ENCODE assay signal across 18 cellular contexts in genomic region chr16:57196753-57197152, GRCh38. TPM values are rescaled to one million over a fixed set of nuclear protein-coding genes. Genes with fewer than 3 reads are reported as not detected.
DNase-seq lines count a peak whose midpoint lies in the region; ATAC-seq, FAIRE-seq and TF ChIP-seq lines count a peak whose summit lies in the region.
"Had no signal": no experiment of that assay in that cellular context is flagged by ENCODE, and none has a peak within 500 bp of the region (broad histone marks: within the 10 kb centered on the region; RNA-seq: fewer than 3 reads in every experiment).

No MANE protein-coding gene starts in this region.

- H2AFZ ChIP-seq in ACC112 (ENCODE audit: low read length, unreplicated experiment) (no peak overlapping the region), SK-N-SH (ENCODE audit: low read depth) (no peak overlapping the region), keratinocyte (ENCODE audit: control insufficient read depth, low read length) (no peak overlapping the region)
- H2AFZ ChIP-seq: GM23338 had no signal

- H3K4me1 ChIP-seq in ACC112 (ENCODE audit: control insufficient read depth, insufficient read depth, low read length, unreplicated experiment) (peaks cover 52% of the 10 kb centered on the region), SK-N-SH (ENCODE audit: control insufficient read depth in 1 of 2, insufficient read depth in 2 of 2, low read depth in 1 of 2, low read length in 1 of 2) (peaks cover 19 to 34% of the 10 kb centered on the region in 2 experiments), keratinocyte (ENCODE audit: control insufficient read depth, extremely low read depth, insufficient read depth, low read length) (peaks cover 38% of the 10 kb centered on the region)

- H3K27ac ChIP-seq in ACC112 (ENCODE audit: low read depth, low read length) (peak overlapping the region; percentile 51), SK-N-SH (ENCODE audit: low read depth in 2 of 2, low read length in 1 of 2) (peak overlapping the region; percentile 91 to 98; a peak in 3 of 4 replicates), keratinocyte (ENCODE audit: control insufficient read depth, insufficient read depth, low read length) (peak overlapping the region; percentile 8)
- H3K27ac ChIP-seq: SJCRH30 had no signal

- FAIRE-seq in keratinocyte (lab: Jason Lieb, UNC) = no peak
- FAIRE-seq: A204.1 had no signal

- no peaks in the 10 kb centered on the region for H4K20me1 ChIP-seq in SK-N-SH (ENCODE audit: insufficient read depth)
- H4K20me1 ChIP-seq in keratinocyte (ENCODE audit: control insufficient read depth, extremely low read depth, insufficient read depth, low read length) = no peaks in the 10 kb centered on the region

- H3K79me2 ChIP-seq in ACC112 (ENCODE audit: control insufficient read depth, insufficient read depth, low read length, unreplicated experiment) (peaks cover 64% of the 10 kb centered on the region), SK-N-SH (ENCODE audit: insufficient read depth) (peaks cover 74% of the 10 kb centered on the region), keratinocyte (ENCODE audit: control insufficient read depth, insufficient read depth, low read length) (peaks cover 61% of the 10 kb centered on the region)

- peaks cover 24% of the 10 kb centered on the region for H3K4me1 Mint-ChIP-seq in progenitor cell of endocrine pancreas (ENCODE audit: low read depth)

- peak; percentile 19; the same call in 1 of the 2 replicates for TF ChIP-seq RAD21 in SK-N-SH (IDR thresholded peaks at IDR 0.05; ENCODE audit: low read length)

- ATAC-seq in HG03095 (IDR thresholded peaks at IDR 0.05; ENCODE audit: unreplicated experiment) = no peak
- no peak for ATAC-seq in activated naive CD4-positive, alpha-beta T cell treated with anti-CD3 and anti-CD28 coated beads, Interleukin-2, amount 50 U/mL, for 72 hours
- ATAC-seq: GM23338 had no signal

- H3K27me3 ChIP-seq in ACC112 (ENCODE audit: insufficient read depth, low read length) (no peaks in the 10 kb centered on the region), SK-N-SH (ENCODE audit: insufficient read depth) (no peaks in the 10 kb centered on the region), keratinocyte (ENCODE audit: control insufficient read depth, extremely low read depth, insufficient read depth, low read length) (no peaks in the 10 kb centered on the region)
- H3K27me3 ChIP-seq: MG63, SJCRH30 had no signal

- peaks cover 1% of the 10 kb centered on the region for H3K36me3 Mint-ChIP-seq in progenitor cell of endocrine pancreas (ENCODE audit: insufficient read depth)
- no peaks in the 10 kb centered on the region for H3K36me3 Mint-ChIP-seq in activated naive CD4-positive, alpha-beta T cell treated with anti-CD3 and anti-CD28 coated beads, Interleukin-2, amount 50 U/mL, for 72 hours

- dilution Hi-C loops in keratinocyte (cut with MboI; ENCODE audit: extremely low pct_ligation_motif_present, low sequenced_read_pairs) = no loop called here

- 0 out of 2 replicates have a peak overlapping the region, but pooled peaks have one; percentile 8 for H3K4me2 ChIP-seq in SK-N-SH
- H3K4me2 ChIP-seq in keratinocyte (ENCODE audit: control insufficient read depth, extremely low read depth, insufficient read depth, low read depth, low read length) = no peak overlapping the region

- H3K36me3 ChIP-seq in ACC112 (ENCODE audit: insufficient read depth, low read length) (no peaks in the 10 kb centered on the region), SK-N-SH (replicated peaks in 1 of 2; ENCODE audit: control insufficient read depth in 1 of 2, insufficient read depth in 2 of 2, low read length in 1 of 2) (peaks cover 2 to 4% of the 10 kb centered on the region in 2 experiments), keratinocyte (ENCODE audit: control insufficient read depth in 2 of 2, extremely low read depth in 1 of 2, insufficient read depth in 2 of 2, low read length in 2 of 2) (peaks cover 0 to 5% of the 10 kb centered on the region in 2 experiments)

- peak; percentile 83 for DNase-seq in SK-N-SH
- DNase-seq in keratinocyte (ENCODE audit: low read depth, low spot score) = no peak
- no peak for DNase-seq in progenitor cell of endocrine pancreas (ENCODE audit: low spot score, unreplicated experiment)
- no peak for DNase-seq in HuH-7.5 (ENCODE audit: low spot score)
- DNase-seq in activated naive CD4-positive, alpha-beta T cell treated with anti-CD3 and anti-CD28 coated beads, Interleukin-2, amount 50 U/mL, for 72 hours (ENCODE audit: low spot score in 2 of 2) = no peak
- DNase-seq in NCI-H1694 treated with DMSO at 0.1 percent for 48 hours (lab: John Stamatoyannopoulos, UW) = no peak
- DNase-seq: CD4-positive, alpha-beta T cell; DND-41; GDM1; MG63; NCI-H1092 treated with DMSO at 0.1 percent for 48 hours; NCI-H1694; NCI-H446 treated with DMSO at 0.1 percent for 48 hours; SJCRH30 had no signal

- no peak overlapping the region for H3K4me3 ChIP-seq in ACC112 (ENCODE audit: low read depth, low read length)
- no peak overlapping the region for H3K4me3 ChIP-seq in SK-N-SH (ENCODE audit: low read depth in 2 of 2, low read length in 1 of 2)
- H3K4me3 ChIP-seq in keratinocyte (ENCODE audit: control insufficient read depth in 2 of 3, extremely low read depth in 1 of 3, insufficient read depth in 2 of 3, low read depth in 1 of 3, low read length in 3 of 3) = no peak overlapping the region
- H3K4me3 ChIP-seq: GM23338, MG63, SJCRH30 had no signal

- peak in 1 of 2 experiments; percentile 96; a peak in 2 of 4 replicates for TF ChIP-seq EP300 in SK-N-SH (IDR thresholded peaks at IDR 0.05; ENCODE audit: borderline replicate concordance in 1 of 2, low read depth in 1 of 2, low read length in 1 of 2)

- H3K9me3 ChIP-seq in SK-N-SH (no peaks in the 10 kb centered on the region), keratinocyte (ENCODE audit: control insufficient read depth, low read depth, low read length) (no peaks in the 10 kb centered on the region)
- H3K9me3 ChIP-seq: MG63 had no signal

- CTCF ChIA-PET in SK-N-SH (lab: Yijun Ruan, JAX) = interaction anchor here (1.1 to 2.2 kb wide), 4 partner anchors 10 to 561 kb away, joined by 3 to 9 read pairs (median 5); partner anchors contain the start of genes ARL2BP and CX3CL1

- H3K4me3 Mint-ChIP-seq in progenitor cell of endocrine pancreas (ENCODE audit: low read depth) = no peak overlapping the region
- H3K4me3 Mint-ChIP-seq: CD4-positive, alpha-beta T cell; GM23338 had no signal

- TF ChIP-seq CTCF in SK-N-SH (IDR thresholded peaks at IDR 0.05) = no peak
- TF ChIP-seq CTCF in keratinocyte (optimal IDR thresholded peaks at IDR 0.05 in 1 of 3, IDR thresholded peaks at IDR 0.05 in 1 of 3, conservative IDR thresholded peaks at IDR 0.05 in 1 of 3; ENCODE audit: extremely low read depth in 1 of 3, insufficient read depth in 2 of 3, low read length in 3 of 3) = no peak
- no peak for TF ChIP-seq CTCF in progenitor cell of endocrine pancreas (IDR thresholded peaks at IDR 0.05; ENCODE audit: unreplicated experiment)

- H3K9ac ChIP-seq in SK-N-SH = peak overlapping the region; percentile 13; the same call in 1 of the 2 replicates
- H3K9ac ChIP-seq in keratinocyte (ENCODE audit: control insufficient read depth, extremely low read depth, insufficient read depth, low read length) = no peak overlapping the region

- H3K27me3 Mint-ChIP-seq in progenitor cell of endocrine pancreas = no peaks in the 10 kb centered on the region
- H3K27me3 Mint-ChIP-seq: CD4-positive, alpha-beta T cell had no signal

- 29% methylated on average over 3 of the region's 3 CpGs for WGBS in SK-N-SH (ENCODE audit: low lambda C conversion rate)

- POLR2A ChIA-PET in SK-N-SH (lab: Yijun Ruan, JAX) = interaction anchor here (0.7 to 1.9 kb wide), 3 partner anchors 10 to 181 kb away, joined by 3 to 7 read pairs (median 5); partner anchors contain the start of genes PSME3IP1 and RSPRY1

- no peaks in the 10 kb centered on the region for H3K9me2 ChIP-seq in SK-N-SH

- H3K27ac Mint-ChIP-seq in progenitor cell of endocrine pancreas = peak overlapping the region; percentile 30
- no peak overlapping the region for H3K27ac Mint-ChIP-seq in activated naive CD4-positive, alpha-beta T cell treated with anti-CD3 and anti-CD28 coated beads, Interleukin-2, amount 50 U/mL, for 72 hours
- H3K27ac Mint-ChIP-seq: CD4-positive, alpha-beta T cell; GM23338 had no signal

- peaks cover 20% of the 10 kb centered on the region for H3F3A ChIP-seq in SK-N-SH (replicated peaks; ENCODE audit: insufficient read depth)

- no peaks in the 10 kb centered on the region for H3K9me3 Mint-ChIP-seq in progenitor cell of endocrine pancreas (ENCODE audit: low read depth)
- H3K9me3 Mint-ChIP-seq in activated naive CD4-positive, alpha-beta T cell treated with anti-CD3 and anti-CD28 coated beads, Interleukin-2, amount 50 U/mL, for 72 hours = no peaks in the 10 kb centered on the region
- H3K9me3 Mint-ChIP-seq: CD4-positive, alpha-beta T cell had no signal

- no peaks in the 10 kb centered on the region for H3K9me1 ChIP-seq in keratinocyte (ENCODE audit: control insufficient read depth, extremely low read depth, insufficient read depth, low read length)

RNA-seq across cellular contexts. Expression of gene RSPRY1, which starts 10.6 kb away (rescaled TPM):
- 16.6 and 21.7 TPM in 2 replicates for polyA plus RNA-seq in SK-N-SH (2012; rRNA removed)
- 18.7 and 21.4 TPM in 2 replicates for polyA plus RNA-seq in SK-N-SH (2012; cell fraction: cytosol; rRNA removed)
- 16.3 and 28.5 TPM in 2 replicates for polyA plus RNA-seq in SK-N-SH (2012; cell fraction: nucleus; rRNA removed)
- 33.7 to 42.2 TPM (median 38.9 TPM) in 3 replicates for polyA plus RNA-seq in keratinocyte
- 36.5 TPM for polyA plus RNA-seq in keratinocyte (2011; ENCODE audit: low read depth)
- polyA plus RNA-seq in keratinocyte (2011; cell fraction: cytosol; rRNA removed) = 22.8 and 42.6 TPM in 2 replicates
- 45.3 and 50.7 TPM in 2 replicates for polyA plus RNA-seq in keratinocyte (2011; cell fraction: nucleus; rRNA removed)
- 13.6 and 25.0 TPM in 2 replicates for polyA plus RNA-seq in keratinocyte (2012; ENCODE audit: low replicate concordance)
- polyA minus RNA-seq in keratinocyte = 47.9 to 108 TPM (median 97.4 TPM) in 3 replicates
- 46.2 TPM for polyA minus RNA-seq in keratinocyte (2011; cell fraction: cytosol; rRNA and poly(A)+ RNA removed)
- polyA minus RNA-seq in keratinocyte (2011; cell fraction: nucleus; rRNA and poly(A)+ RNA removed) = 31.1 and 49.4 TPM in 2 replicates
- total RNA-seq in progenitor cell of endocrine pancreas = 57.4 and 63.7 TPM in 2 replicates
- total RNA-seq in activated naive CD4-positive, alpha-beta T cell treated with anti-CD3 and anti-CD28 coated beads, Interleukin-2, amount 50 U/mL, for 72 hours = 10 to 100 TPM; 37.2 to 38.6 TPM

RNA-seq across cellular contexts. Expression of gene PSME3IP1, which starts 10.9 kb away (rescaled TPM):
- polyA plus RNA-seq in SK-N-SH (2012; rRNA removed) = 80.9 and 92.0 TPM in 2 replicates
- 56.1 and 64.2 TPM in 2 replicates for polyA plus RNA-seq in SK-N-SH (2012; cell fraction: cytosol; rRNA removed)
- 162 and 164 TPM in 2 replicates for polyA plus RNA-seq in SK-N-SH (2012; cell fraction: nucleus; rRNA removed)
- 66.5 to 75.7 TPM (median 69.2 TPM) in 3 replicates for polyA plus RNA-seq in keratinocyte
- polyA plus RNA-seq in keratinocyte (2011; ENCODE audit: low read depth) = 310 TPM
- polyA plus RNA-seq in keratinocyte (2011; cell fraction: cytosol; rRNA removed) = 56.1 and 57.7 TPM in 2 replicates
- 104 and 119 TPM in 2 replicates for polyA plus RNA-seq in keratinocyte (2011; cell fraction: nucleus; rRNA removed)
- 50.1 and 71.0 TPM in 2 replicates for polyA plus RNA-seq in keratinocyte (2012; ENCODE audit: low replicate concordance)
- polyA minus RNA-seq in keratinocyte = 59.7 to 75.2 TPM (median 61.9 TPM) in 3 replicates
- 50.6 TPM for polyA minus RNA-seq in keratinocyte (2011; cell fraction: cytosol; rRNA and poly(A)+ RNA removed)
- polyA minus RNA-seq in keratinocyte (2011; cell fraction: nucleus; rRNA and poly(A)+ RNA removed) = 19.2 and 37.2 TPM in 2 replicates
- 101 and 115 TPM in 2 replicates for total RNA-seq in progenitor cell of endocrine pancreas
- 100 to 1,000 TPM; 113 to 115 TPM for total RNA-seq in activated naive CD4-positive, alpha-beta T cell treated with anti-CD3 and anti-CD28 coated beads, Interleukin-2, amount 50 U/mL, for 72 hours

RNA-seq across cellular contexts. Expression of gene ARL2BP, which starts 48.3 kb away (rescaled TPM):
- polyA plus RNA-seq in SK-N-SH (2012; rRNA removed) (61.8 and 70.3 TPM in 2 replicates), keratinocyte (55.2 to 107 TPM (median 98.0 TPM) in 3 replicates)
- 75.9 and 83.6 TPM in 2 replicates for polyA plus RNA-seq in SK-N-SH (2012; cell fraction: cytosol; rRNA removed)
- polyA plus RNA-seq in SK-N-SH (2012; cell fraction: nucleus; rRNA removed) = 20.8 and 24.7 TPM in 2 replicates
- polyA plus RNA-seq in keratinocyte (2011; ENCODE audit: low read depth) = 37.9 TPM
- polyA plus RNA-seq in keratinocyte (2011; cell fraction: cytosol; rRNA removed) = 80.7 and 116 TPM in 2 replicates
- polyA plus RNA-seq in keratinocyte (2011; cell fraction: nucleus; rRNA removed) = 34.7 and 35.5 TPM in 2 replicates
- 41.8 and 65.4 TPM in 2 replicates for polyA plus RNA-seq in keratinocyte (2012; ENCODE audit: low replicate concordance)
- polyA minus RNA-seq in keratinocyte = 42.4 to 71.7 TPM (median 60.0 TPM) in 3 replicates
- polyA minus RNA-seq in keratinocyte (2011; cell fraction: cytosol; rRNA and poly(A)+ RNA removed) = 66.4 TPM
- polyA minus RNA-seq in keratinocyte (2011; cell fraction: nucleus; rRNA and poly(A)+ RNA removed) = 14.6 and 25.1 TPM in 2 replicates
- 40.7 and 43.0 TPM in 2 replicates for total RNA-seq in progenitor cell of endocrine pancreas
- 10 to 100 TPM; 14.7 to 20.7 TPM for total RNA-seq in activated naive CD4-positive, alpha-beta T cell treated with anti-CD3 and anti-CD28 coated beads, Interleukin-2, amount 50 U/mL, for 72 hours

Comparison
In these comparisons a context has a peak if more than half of its experiments do, and no peak if none do; other contexts are left out.
1. H3K27ac ChIP-seq: peak in every context shown above with its lines; median percentile 94 in SK-N-SH; 51 in ACC112; 8 in keratinocyte.